ENCODE assay signal across 8 cellular contexts in genomic region chr20:18137412-18138265, GRCh38. TPM values are rescaled to one million over a fixed set of nuclear protein-coding genes. Genes with fewer than 3 reads are reported as not detected.
DNase-seq lines count a peak whose midpoint lies in the region; ATAC-seq and TF ChIP-seq lines count a peak whose summit lies in the region.

Gene KAT14, plus strand, starts transcription at chr20:18137863. Its CDS starts 4,798 bp downstream, at chr20:18142661.
Gene PET117, plus strand, starts transcription at chr20:18137863. Its CDS starts 93 bp downstream, at chr20:18137956.

- H3K9me3 ChIP-seq in KOPT-K1 (ENCODE audit: insufficient read depth, low read length, poor library complexity, severe bottlenecking) = no peaks in the 10 kb centered on the region

- peaks cover 13% of the 10 kb centered on the region for H3K36me3 Mint-ChIP-seq in activated T-helper 2 cell treated with anti-CD3 and anti-CD28 coated beads, Interferon-gamma antibody, Interleukin-2, Interleukin-4, amounts not matched to agents 10 μg/mL and 5 μg/mL and 100 μg/mL, durations not matched to agents 14 hours and 24 hours and 36 hours (ENCODE audit: low read depth)
- H3K36me3 Mint-ChIP-seq in natural killer cell treated with Interleukin-12 subunit alpha and Interleukin-12 subunit beta and Interleukin-15 and Interleukin-18, amount 100 ng/mL, for 72 hours = peaks cover 6% of the 10 kb centered on the region

- peak within 1 kb of the TSS; percentile 83 for H3K27ac Mint-ChIP-seq in activated T-helper 2 cell treated with anti-CD3 and anti-CD28 coated beads, Interferon-gamma antibody, Interleukin-2, Interleukin-4, amounts not matched to agents 10 μg/mL and 5 μg/mL and 100 μg/mL, durations not matched to agents 14 hours and 24 hours and 36 hours
- peak within 1 kb of the TSS; percentile 54 to 83 for H3K27ac Mint-ChIP-seq in natural killer cell treated with Interleukin-12 subunit alpha and Interleukin-12 subunit beta and Interleukin-15 and Interleukin-18, amount 100 ng/mL, for 72 hours

- H3K4me3 Mint-ChIP-seq in activated T-helper 2 cell treated with anti-CD3 and anti-CD28 coated beads, Interferon-gamma antibody, Interleukin-2, Interleukin-4, amounts not matched to agents 10 μg/mL and 5 μg/mL and 100 μg/mL, durations not matched to agents 14 hours and 24 hours and 36 hours (ENCODE audit: low read depth) = peak within 1 kb of the TSS; percentile 80
- peak within 1 kb of the TSS; percentile 78 for H3K4me3 Mint-ChIP-seq in natural killer cell treated with Interleukin-12 subunit alpha and Interleukin-12 subunit beta and Interleukin-15 and Interleukin-18, amount 100 ng/mL, for 72 hours

- no peak for TF ChIP-seq CTCF in fibroblast of pulmonary artery (IDR thresholded peaks at IDR 0.05; ENCODE audit: low read length, missing control alignments)

- no peaks in the 10 kb centered on the region for H3K27me3 Mint-ChIP-seq in activated T-helper 2 cell treated with anti-CD3 and anti-CD28 coated beads, Interferon-gamma antibody, Interleukin-2, Interleukin-4, amounts not matched to agents 10 μg/mL and 5 μg/mL and 100 μg/mL, durations not matched to agents 14 hours and 24 hours and 36 hours (ENCODE audit: low read depth)
- peaks cover 0 to 4% of the 10 kb centered on the region in 2 donors for H3K27me3 Mint-ChIP-seq in natural killer cell treated with Interleukin-12 subunit alpha and Interleukin-12 subunit beta and Interleukin-15 and Interleukin-18, amount 100 ng/mL, for 72 hours

- peak within 1 kb of the TSS; percentile 81 for H3K27ac ChIP-seq in KOPT-K1 (ENCODE audit: low read depth, low read length, poor library complexity, severe bottlenecking)

- H3K9me3 Mint-ChIP-seq in activated T-helper 2 cell treated with anti-CD3 and anti-CD28 coated beads, Interferon-gamma antibody, Interleukin-2, Interleukin-4, amounts not matched to agents 10 μg/mL and 5 μg/mL and 100 μg/mL, durations not matched to agents 14 hours and 24 hours and 36 hours = no peaks in the 10 kb centered on the region
- H3K9me3 Mint-ChIP-seq in natural killer cell treated with Interleukin-12 subunit alpha and Interleukin-12 subunit beta and Interleukin-15 and Interleukin-18, amount 100 ng/mL, for 72 hours = no peaks in the 10 kb centered on the region

- H3K4me3 ChIP-seq in fibroblast of pulmonary artery (replicated peaks; ENCODE audit: low read depth, low read length) = peak within 1 kb of the TSS; percentile 85

- DNase-seq in EH (ENCODE audit: low read depth) (peak; percentile 86), RPMI8226 (peak; percentile 96), fibroblast of pulmonary artery (ENCODE audit: low read depth) (peak; percentile 93)
- peak; percentile 90 for DNase-seq in activated T-helper 2 cell treated with anti-CD3 and anti-CD28 coated beads, Interferon-gamma antibody, Interleukin-2, Interleukin-4, amounts not matched to agents 10 μg/mL and 5 μg/mL and 100 μg/mL, durations not matched to agents 14 hours and 24 hours and 36 hours (ENCODE audit: low spot score)
- DNase-seq in natural killer cell treated with Interleukin-12 subunit alpha and Interleukin-12 subunit beta and Interleukin-15 and Interleukin-18, amount 100 ng/mL, for 72 hours (ENCODE audit: low spot score) = peak; percentile 95
- DNase-seq in stimulated activated naive CD4-positive, alpha-beta T cell treated with Interleukin-2 at 50 U/mL for 16 hours (lab: John Stamatoyannopoulos, UW) = peak; percentile 87

- peaks cover 13% of the 10 kb centered on the region for H3K36me3 ChIP-seq in KOPT-K1 (ENCODE audit: insufficient read depth, low read length)

- ATAC-seq in GM21825 (IDR thresholded peaks at IDR 0.05; ENCODE audit: unreplicated experiment) = peak; percentile 90
- peak; percentile 95 to 96 for ATAC-seq in natural killer cell treated with Interleukin-12 subunit alpha and Interleukin-12 subunit beta and Interleukin-15 and Interleukin-18, amount 100 ng/mL, for 72 hours

- intact Hi-C loops in activated T-helper 2 cell treated with anti-CD3 and anti-CD28 coated beads, Interferon-gamma antibody, Interleukin-2, Interleukin-4, amounts not matched to agents 10 μg/mL and 5 μg/mL and 100 μg/mL, durations not matched to agents 14 hours and 24 hours and 36 hours (cut with micrococcal nuclease) = loop anchor here (1.0 to 5.0 kb wide), 3 partner anchors 151 to 455 kb away; partner anchors contain the start of genes MGME1, RRBP1 and ZNF133

- H3K4me1 Mint-ChIP-seq in activated T-helper 2 cell treated with anti-CD3 and anti-CD28 coated beads, Interferon-gamma antibody, Interleukin-2, Interleukin-4, amounts not matched to agents 10 μg/mL and 5 μg/mL and 100 μg/mL, durations not matched to agents 14 hours and 24 hours and 36 hours (ENCODE audit: low read depth) = peaks cover 23% of the 10 kb centered on the region
- peaks cover 18 to 29% of the 10 kb centered on the region in 2 donors for H3K4me1 Mint-ChIP-seq in natural killer cell treated with Interleukin-12 subunit alpha and Interleukin-12 subunit beta and Interleukin-15 and Interleukin-18, amount 100 ng/mL, for 72 hours (ENCODE audit: low read depth in 2 of 2)

RNA-seq across cellular contexts. Expression of gene KAT14, which starts in this region (rescaled TPM):
- total RNA-seq in activated T-helper 2 cell treated with anti-CD3 and anti-CD28 coated beads, Interferon-gamma antibody, Interleukin-2, Interleukin-4, amounts not matched to agents 10 μg/mL and 5 μg/mL and 100 μg/mL, durations not matched to agents 14 hours and 24 hours and 36 hours = 15.3 and 16.5 TPM in 2 replicates
- total RNA-seq in natural killer cell treated with Interleukin-12 subunit alpha and Interleukin-12 subunit beta and Interleukin-15 and Interleukin-18, amount 100 ng/mL, for 72 hours = 10 to 100 TPM; 10.6 to 11.0 TPM

RNA-seq across cellular contexts. Expression of gene PET117, which starts in this region (rescaled TPM):
- 15.7 and 17.0 TPM in 2 replicates for total RNA-seq in activated T-helper 2 cell treated with anti-CD3 and anti-CD28 coated beads, Interferon-gamma antibody, Interleukin-2, Interleukin-4, amounts not matched to agents 10 μg/mL and 5 μg/mL and 100 μg/mL, durations not matched to agents 14 hours and 24 hours and 36 hours
- 10 to 100 TPM in 1 of 2 donors, 1 to 10 TPM in 1; 7.0 to 14.6 TPM for total RNA-seq in natural killer cell treated with Interleukin-12 subunit alpha and Interleukin-12 subunit beta and Interleukin-15 and Interleukin-18, amount 100 ng/mL, for 72 hours

Comparison
In these comparisons a context has a peak if more than half of its experiments do, and no peak if none do; other contexts are left out.
1. Peak in every context shown above with its lines: DNase-seq, ATAC-seq, H3K4me3 ChIP-seq and H3K27ac ChIP-seq.